Comparison of ENCODE assay signal across 1 cellular context in the genomic region with DNA sequence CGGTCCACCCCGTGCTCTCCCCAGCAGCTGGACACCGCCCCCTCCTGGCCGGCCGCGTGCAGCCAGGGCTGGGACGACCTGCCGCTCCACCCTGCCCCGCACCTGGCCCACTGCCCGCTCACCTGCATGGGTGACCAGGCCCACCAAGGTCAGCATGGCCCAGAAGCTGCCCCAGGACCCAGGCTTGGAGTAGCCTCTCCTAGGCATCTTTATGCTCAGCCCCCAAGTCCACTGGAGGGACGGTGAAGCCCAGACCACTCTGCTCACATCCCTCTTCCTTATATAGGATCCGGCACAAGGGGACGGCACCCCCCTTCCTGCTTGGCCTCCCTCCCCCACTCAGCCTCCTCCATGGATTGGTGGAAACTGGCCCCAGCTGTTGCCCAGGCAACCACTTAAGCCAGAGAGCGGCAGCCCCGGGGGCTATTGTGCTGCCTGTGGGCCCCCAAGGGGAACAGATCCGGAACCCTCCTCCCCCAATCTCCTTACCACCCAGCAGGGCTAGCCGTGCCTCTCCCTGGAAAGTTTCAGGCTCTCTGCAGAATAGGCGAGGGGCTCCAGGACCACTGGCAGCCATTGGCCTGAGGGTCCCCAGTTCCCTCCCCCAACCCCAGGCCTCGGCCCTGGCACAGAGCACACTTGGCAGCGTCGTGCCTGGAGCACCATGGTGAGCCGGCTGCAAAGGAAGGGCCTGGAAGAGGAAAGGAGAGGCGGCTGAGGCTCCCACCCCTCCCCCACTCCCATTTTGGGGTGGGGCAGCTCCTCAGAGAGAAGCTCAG.
TF ChIP-seq lines count a peak whose summit lies in the region.

A gene with protein sequence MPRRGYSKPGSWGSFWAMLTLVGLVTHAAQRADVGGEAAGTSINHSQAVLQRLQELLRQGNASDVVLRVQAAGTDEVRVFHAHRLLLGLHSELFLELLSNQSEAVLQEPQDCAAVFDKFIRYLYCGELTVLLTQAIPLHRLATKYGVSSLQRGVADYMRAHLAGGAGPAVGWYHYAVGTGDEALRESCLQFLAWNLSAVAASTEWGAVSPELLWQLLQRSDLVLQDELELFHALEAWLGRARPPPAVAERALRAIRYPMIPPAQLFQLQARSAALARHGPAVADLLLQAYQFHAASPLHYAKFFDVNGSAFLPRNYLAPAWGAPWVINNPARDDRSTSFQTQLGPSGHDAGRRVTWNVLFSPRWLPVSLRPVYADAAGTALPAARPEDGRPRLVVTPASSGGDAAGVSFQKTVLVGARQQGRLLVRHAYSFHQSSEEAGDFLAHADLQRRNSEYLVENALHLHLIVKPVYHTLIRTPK (minus strand): TSS at position 256 of the 779 bp plus-strand sequence. CDS start 49 bp downstream, at position 207.

TF ChIP-seq in HepG2, 621 proteins besides CTCF, POLR2A, EP300 and RAD21 (continued from another document):
- TF ChIP-seq, protein P1, sequence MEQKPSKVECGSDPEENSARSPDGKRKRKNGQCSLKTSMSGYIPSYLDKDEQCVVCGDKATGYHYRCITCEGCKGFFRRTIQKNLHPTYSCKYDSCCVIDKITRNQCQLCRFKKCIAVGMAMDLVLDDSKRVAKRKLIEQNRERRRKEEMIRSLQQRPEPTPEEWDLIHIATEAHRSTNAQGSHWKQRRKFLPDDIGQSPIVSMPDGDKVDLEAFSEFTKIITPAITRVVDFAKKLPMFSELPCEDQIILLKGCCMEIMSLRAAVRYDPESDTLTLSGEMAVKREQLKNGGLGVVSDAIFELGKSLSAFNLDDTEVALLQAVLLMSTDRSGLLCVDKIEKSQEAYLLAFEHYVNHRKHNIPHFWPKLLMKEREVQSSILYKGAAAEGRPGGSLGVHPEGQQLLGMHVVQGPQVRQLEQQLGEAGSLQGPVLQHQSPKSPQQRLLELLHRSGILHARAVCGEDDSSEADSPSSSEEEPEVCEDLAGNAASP (CRISPR knock-in tag; IDR thresholded peaks at IDR 0.05; ENCODE audit: borderline replicate concordance) = 0 out of 2 replicates have a peak, but pooled peaks have one; percentile 25
- TF ChIP-seq NFE2L1 (CRISPR knock-in tag; IDR thresholded peaks at IDR 0.05; ENCODE audit: borderline replicate concordance) (no peak), NR2C2 (CRISPR knock-in tag; IDR thresholded peaks at IDR 0.05; ENCODE audit: borderline replicate concordance) (no peak), SKI (IDR thresholded peaks at IDR 0.05; ENCODE audit: partially characterized antibody) (no peak), ZNF274 (CRISPR knock-in tag; IDR thresholded peaks at IDR 0.05) (0 out of 2 replicates have a peak, but pooled peaks have one; percentile 41), RBFOX2 (IDR thresholded peaks at IDR 0.05; ENCODE audit: low read depth, low read length) (no peak), ZBTB7B (CRISPR knock-in tag; IDR thresholded peaks at IDR 0.05) (0 out of 2 replicates have a peak, but pooled peaks have one; percentile 23), RFXAP (CRISPR knock-in tag; IDR thresholded peaks at IDR 0.05; ENCODE audit: borderline replicate concordance) (no peak), ZNF572 (CRISPR knock-in tag; IDR thresholded peaks at IDR 0.05) (0 out of 2 replicates have a peak, but pooled peaks have one; percentile 40), SUZ12 (IDR thresholded peaks at IDR 0.05; ENCODE audit: low read depth, low read length) (0 out of 2 replicates have a peak, but pooled peaks have one; percentile 15), GABPB1 (CRISPR knock-in tag; IDR thresholded peaks at IDR 0.05) (peak; percentile 51; the same call in 1 of the 2 replicates), ZNF160 (CRISPR knock-in tag; IDR thresholded peaks at IDR 0.05) (no peak), ESRRA (CRISPR knock-in tag; IDR thresholded peaks at IDR 0.05; ENCODE audit: low read depth) (no peak), ARHGAP35 (CRISPR knock-in tag; IDR thresholded peaks at IDR 0.05; ENCODE audit: borderline replicate concordance) (0 out of 2 replicates have a peak, but pooled peaks have one; percentile 23), SMC3 (IDR thresholded peaks at IDR 0.05; ENCODE audit: low read length) (no peak), ZNF788 (CRISPR knock-in tag; IDR thresholded peaks at IDR 0.05; ENCODE audit: borderline replicate concordance) (0 out of 2 replicates have a peak, but pooled peaks have one; percentile 26)
- TF ChIP-seq, protein P2, sequence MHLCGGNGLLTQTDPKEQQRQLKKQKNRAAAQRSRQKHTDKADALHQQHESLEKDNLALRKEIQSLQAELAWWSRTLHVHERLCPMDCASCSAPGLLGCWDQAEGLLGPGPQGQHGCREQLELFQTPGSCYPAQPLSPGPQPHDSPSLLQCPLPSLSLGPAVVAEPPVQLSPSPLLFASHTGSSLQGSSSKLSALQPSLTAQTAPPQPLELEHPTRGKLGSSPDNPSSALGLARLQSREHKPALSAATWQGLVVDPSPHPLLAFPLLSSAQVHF (CRISPR knock-in tag; IDR thresholded peaks at IDR 0.05) = no peak
